In the genomic region with DNA sequence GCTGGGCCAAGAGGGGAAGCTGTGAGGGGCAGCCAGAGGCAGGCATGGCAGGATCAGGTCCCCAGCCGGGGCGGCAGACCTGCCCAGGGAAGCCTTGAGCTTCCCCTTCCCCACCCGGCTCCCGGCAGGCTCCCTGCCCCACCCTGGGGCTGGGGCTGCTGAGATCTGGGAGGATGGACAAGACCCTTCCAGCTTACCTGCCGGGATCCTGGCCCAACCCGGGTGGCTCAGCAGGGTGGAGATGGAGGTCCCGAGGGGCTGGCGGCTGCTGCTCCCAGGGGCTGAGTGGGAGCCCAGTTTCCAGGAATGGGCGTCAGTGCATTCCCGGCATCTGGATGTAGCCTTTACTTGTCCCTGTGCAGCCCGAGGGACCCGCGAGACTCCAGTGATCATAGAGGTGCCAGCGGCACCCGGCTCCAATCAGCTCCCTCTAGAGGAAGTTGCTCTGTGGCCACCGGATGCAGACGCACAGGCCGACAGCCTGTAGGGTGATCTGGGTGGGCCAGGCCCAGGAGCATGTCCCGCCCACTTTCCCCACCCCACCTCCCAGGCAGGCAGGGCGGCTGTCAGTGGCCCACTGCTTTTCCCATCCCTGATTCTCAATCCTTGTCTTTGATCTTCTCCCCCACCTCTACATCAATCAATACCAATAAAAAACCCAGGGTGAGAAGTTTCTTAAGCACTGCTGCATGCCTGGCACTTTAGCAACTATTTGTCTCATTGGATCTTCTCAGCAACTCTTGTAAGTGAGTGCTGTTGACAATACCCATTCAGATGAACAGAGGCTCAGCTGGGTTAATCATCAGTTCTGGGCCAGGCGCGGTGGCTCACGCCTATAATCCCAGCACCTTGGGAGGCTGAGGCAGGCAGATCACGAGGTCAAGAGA, we compare ENCODE assay signal across 1 cellular context.
TF ChIP-seq lines count a peak whose summit lies in the region.

BAK1 (minus strand) TSS at position 449 of the 887 bp plus-strand sequence. CDS start 2,672 bp downstream, outside the sequence.

TF ChIP-seq in K562, 482 proteins besides CTCF, POLR2A, EP300 and RAD21 (continued from another document and continues in another):
- TF ChIP-seq SRF (CRISPR knock-in tag; IDR thresholded peaks at IDR 0.05): peak in 1 of 2 experiments; percentile 66; a peak in 1 of 4 replicates
- TF ChIP-seq, protein P1, sequence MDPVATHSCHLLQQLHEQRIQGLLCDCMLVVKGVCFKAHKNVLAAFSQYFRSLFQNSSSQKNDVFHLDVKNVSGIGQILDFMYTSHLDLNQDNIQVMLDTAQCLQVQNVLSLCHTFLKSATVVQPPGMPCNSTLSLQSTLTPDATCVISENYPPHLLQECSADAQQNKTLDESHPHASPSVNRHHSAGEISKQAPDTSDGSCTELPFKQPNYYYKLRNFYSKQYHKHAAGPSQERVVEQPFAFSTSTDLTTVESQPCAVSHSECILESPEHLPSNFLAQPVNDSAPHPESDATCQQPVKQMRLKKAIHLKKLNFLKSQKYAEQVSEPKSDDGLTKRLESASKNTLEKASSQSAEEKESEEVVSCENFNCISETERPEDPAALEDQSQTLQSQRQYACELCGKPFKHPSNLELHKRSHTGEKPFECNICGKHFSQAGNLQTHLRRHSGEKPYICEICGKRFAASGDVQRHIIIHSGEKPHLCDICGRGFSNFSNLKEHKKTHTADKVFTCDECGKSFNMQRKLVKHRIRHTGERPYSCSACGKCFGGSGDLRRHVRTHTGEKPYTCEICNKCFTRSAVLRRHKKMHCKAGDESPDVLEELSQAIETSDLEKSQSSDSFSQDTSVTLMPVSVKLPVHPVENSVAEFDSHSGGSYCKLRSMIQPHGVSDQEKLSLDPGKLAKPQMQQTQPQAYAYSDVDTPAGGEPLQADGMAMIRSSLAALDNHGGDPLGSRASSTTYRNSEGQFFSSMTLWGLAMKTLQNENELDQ (CRISPR knock-in tag; IDR thresholded peaks at IDR 0.05; ENCODE audit: borderline replicate concordance): 0 out of 2 replicates have a peak, but pooled peaks have one; percentile 48
- TF ChIP-seq PML (IDR thresholded peaks at IDR 0.05; ENCODE audit: low read length): peak; percentile 46; the same call in 1 of the 2 replicates
- TF ChIP-seq ZBTB1 (CRISPR knock-in tag; IDR thresholded peaks at IDR 0.05; ENCODE audit: borderline replicate concordance, low read depth): peak; percentile 31; the same call in 1 of the 2 replicates
- TF ChIP-seq ERF (CRISPR knock-in tag; IDR thresholded peaks at IDR 0.05): no peak
- TF ChIP-seq CHD4 (IDR thresholded peaks at IDR 0.05; ENCODE audit: insufficient read depth, insufficient replicate concordance, low read depth, low read length, poor library complexity, severe bottlenecking): no peak
- TF ChIP-seq NR3C1 (CRISPR knock-in tag; IDR thresholded peaks at IDR 0.05): no peak
- TF ChIP-seq TFAP4 (CRISPR knock-in tag; IDR thresholded peaks at IDR 0.05; ENCODE audit: borderline replicate concordance): peak; percentile 75; the same call in 1 of the 2 replicates
- TF ChIP-seq FOXK2 (conservative IDR thresholded peaks at IDR 0.05 in 1 of 2, IDR thresholded peaks at IDR 0.05 in 1 of 2; ENCODE audit: low read depth in 2 of 2): peak; percentile 50 to 53
- no peak for TF ChIP-seq RBM25 (IDR thresholded peaks at IDR 0.05; ENCODE audit: low read depth, low read length, severe bottlenecking)
- TF ChIP-seq JUND (IDR thresholded peaks at IDR 0.05; ENCODE audit: borderline replicate concordance, low read depth, low read length): peak; percentile 46
- no peak; the same call in 2 of the 3 replicates for TF ChIP-seq JUND (tag; IDR thresholded peaks at IDR 0.05; ENCODE audit: borderline replicate concordance, low read depth, low read length)
- no peak for TF ChIP-seq USF2 (CRISPR knock-in tag; IDR thresholded peaks at IDR 0.05)
- TF ChIP-seq JUN (IDR thresholded peaks at IDR 0.05; ENCODE audit: borderline replicate concordance, low read depth, low read length): peak; percentile 41; the same call in 1 of the 2 replicates
- TF ChIP-seq JUN (CRISPR knock-in tag; IDR thresholded peaks at IDR 0.05; ENCODE audit: borderline replicate concordance): no peak
- peak; percentile 52 for TF ChIP-seq SAP30 (IDR thresholded peaks at IDR 0.05; ENCODE audit: borderline replicate concordance, insufficient read depth, low read depth, low read length, poor library complexity, severe bottlenecking)
- TF ChIP-seq THAP12 (CRISPR knock-in tag; IDR thresholded peaks at IDR 0.05): peak; percentile 89
- peak; percentile 33; the same call in 1 of the 2 replicates for TF ChIP-seq SMC3 (conservative IDR thresholded peaks at IDR 0.05; ENCODE audit: insufficient read depth, low read depth, low read length)
- TF ChIP-seq, protein P2, sequence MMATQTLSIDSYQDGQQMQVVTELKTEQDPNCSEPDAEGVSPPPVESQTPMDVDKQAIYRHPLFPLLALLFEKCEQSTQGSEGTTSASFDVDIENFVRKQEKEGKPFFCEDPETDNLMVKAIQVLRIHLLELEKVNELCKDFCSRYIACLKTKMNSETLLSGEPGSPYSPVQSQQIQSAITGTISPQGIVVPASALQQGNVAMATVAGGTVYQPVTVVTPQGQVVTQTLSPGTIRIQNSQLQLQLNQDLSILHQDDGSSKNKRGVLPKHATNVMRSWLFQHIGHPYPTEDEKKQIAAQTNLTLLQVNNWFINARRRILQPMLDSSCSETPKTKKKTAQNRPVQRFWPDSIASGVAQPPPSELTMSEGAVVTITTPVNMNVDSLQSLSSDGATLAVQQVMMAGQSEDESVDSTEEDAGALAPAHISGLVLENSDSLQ (IDR thresholded peaks at IDR 0.05): peak; percentile 80
- TF ChIP-seq SUPT5H (IDR thresholded peaks at IDR 0.05): peak; percentile 74
- TF ChIP-seq, protein P3, sequence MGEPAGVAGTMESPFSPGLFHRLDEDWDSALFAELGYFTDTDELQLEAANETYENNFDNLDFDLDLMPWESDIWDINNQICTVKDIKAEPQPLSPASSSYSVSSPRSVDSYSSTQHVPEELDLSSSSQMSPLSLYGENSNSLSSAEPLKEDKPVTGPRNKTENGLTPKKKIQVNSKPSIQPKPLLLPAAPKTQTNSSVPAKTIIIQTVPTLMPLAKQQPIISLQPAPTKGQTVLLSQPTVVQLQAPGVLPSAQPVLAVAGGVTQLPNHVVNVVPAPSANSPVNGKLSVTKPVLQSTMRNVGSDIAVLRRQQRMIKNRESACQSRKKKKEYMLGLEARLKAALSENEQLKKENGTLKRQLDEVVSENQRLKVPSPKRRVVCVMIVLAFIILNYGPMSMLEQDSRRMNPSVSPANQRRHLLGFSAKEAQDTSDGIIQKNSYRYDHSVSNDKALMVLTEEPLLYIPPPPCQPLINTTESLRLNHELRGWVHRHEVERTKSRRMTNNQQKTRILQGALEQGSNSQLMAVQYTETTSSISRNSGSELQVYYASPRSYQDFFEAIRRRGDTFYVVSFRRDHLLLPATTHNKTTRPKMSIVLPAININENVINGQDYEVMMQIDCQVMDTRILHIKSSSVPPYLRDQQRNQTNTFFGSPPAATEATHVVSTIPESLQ (CRISPR knock-in tag; IDR thresholded peaks at IDR 0.05): peak; percentile 52; the same call in 1 of the 2 replicates
- peak in 2 of 3 experiments; percentile 43 to 56 for TF ChIP-seq YY1 (IDR thresholded peaks at IDR 0.05; ENCODE audit: borderline replicate concordance in 1 of 3, control insufficient read depth in 1 of 3, extremely low read depth in 1 of 3, insufficient read depth in 3 of 3, insufficient read length in 1 of 3, insufficient replicate concordance in 2 of 3, low read depth in 1 of 3, low read length in 2 of 3)
- no peak for TF ChIP-seq HNRNPUL1 (IDR thresholded peaks at IDR 0.05; ENCODE audit: low read length)
- peak; percentile 84 for TF ChIP-seq CHD2 (IDR thresholded peaks at IDR 0.05; ENCODE audit: low read depth, low read length)
- TF ChIP-seq ZFP36 (IDR thresholded peaks at IDR 0.05; ENCODE audit: low read depth, low read length, partially characterized antibody): peak; percentile 14
- 0 out of 2 replicates have a peak, but pooled peaks have one; percentile 27 for TF ChIP-seq TOE1 (IDR thresholded peaks at IDR 0.05; ENCODE audit: borderline replicate concordance)
- TF ChIP-seq TOE1 (CRISPR knock-in tag; IDR thresholded peaks at IDR 0.05; ENCODE audit: borderline replicate concordance, low read depth): no peak
- no peak for TF ChIP-seq TAF15 (IDR thresholded peaks at IDR 0.05; ENCODE audit: low read depth, low read length)
- peak; percentile 54; the same call in 1 of the 2 replicates for TF ChIP-seq RB1 (IDR thresholded peaks at IDR 0.05; ENCODE audit: low read depth)
- TF ChIP-seq NKRF (IDR thresholded peaks at IDR 0.05; ENCODE audit: borderline replicate concordance): peak; percentile 57; the same call in 1 of the 2 replicates
- TF ChIP-seq GABPA (tag; conservative IDR thresholded peaks at IDR 0.05; ENCODE audit: low read depth): peak; percentile 94
- TF ChIP-seq HDAC1 (IDR thresholded peaks at IDR 0.05): no peak; a peak in 1 of 4 replicates
- TF ChIP-seq ZNF23 (CRISPR knock-in tag; IDR thresholded peaks at IDR 0.05): no peak
- TF ChIP-seq FOSL1 (tag; conservative IDR thresholded peaks at IDR 0.05): no peak; the same call in 1 of the 2 replicates
- TF ChIP-seq ZBED1 (IDR thresholded peaks at IDR 0.05): no peak
- TF ChIP-seq KDM4B (IDR thresholded peaks at IDR 0.05; ENCODE audit: borderline replicate concordance in 2 of 2, low read depth in 1 of 2): no peak
- TF ChIP-seq CREM (IDR thresholded peaks at IDR 0.05; ENCODE audit: low read depth): peak; percentile 96
- TF ChIP-seq ESRRA (IDR thresholded peaks at IDR 0.05; ENCODE audit: borderline replicate concordance, low read depth): peak; percentile 76
- TF ChIP-seq MTA1 (IDR thresholded peaks at IDR 0.05; ENCODE audit: borderline replicate concordance): peak; percentile 15; the same call in 1 of the 2 replicates
- no peak for TF ChIP-seq NEUROD1 (IDR thresholded peaks at IDR 0.05; ENCODE audit: borderline replicate concordance, low read depth, low read length, partially characterized antibody)
- TF ChIP-seq PHF20 (IDR thresholded peaks at IDR 0.05; ENCODE audit: partially characterized antibody): peak; percentile 58
- TF ChIP-seq, protein P4, sequence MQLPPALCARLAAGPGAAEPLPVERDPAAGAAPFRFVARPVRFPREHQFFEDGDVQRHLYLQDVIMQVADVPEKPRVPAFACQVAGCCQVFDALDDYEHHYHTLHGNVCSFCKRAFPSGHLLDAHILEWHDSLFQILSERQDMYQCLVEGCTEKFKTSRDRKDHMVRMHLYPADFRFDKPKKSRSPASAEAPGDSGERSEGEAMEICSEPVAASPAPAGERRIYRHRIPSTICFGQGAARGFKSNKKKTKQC (CRISPR knock-in tag; IDR thresholded peaks at IDR 0.05): no peak
- no peak for TF ChIP-seq FOS (IDR thresholded peaks at IDR 0.05; ENCODE audit: extremely low read depth, insufficient read length)
- peak; percentile 33; the same call in 1 of the 2 replicates for TF ChIP-seq NBN (IDR thresholded peaks at IDR 0.05; ENCODE audit: low read depth)
- no peak for TF ChIP-seq KLF1 (tag; IDR thresholded peaks at IDR 0.05)
- TF ChIP-seq ZNF175 (CRISPR knock-in tag; IDR thresholded peaks at IDR 0.05; ENCODE audit: low read depth): no peak
